In the genomic region with DNA sequence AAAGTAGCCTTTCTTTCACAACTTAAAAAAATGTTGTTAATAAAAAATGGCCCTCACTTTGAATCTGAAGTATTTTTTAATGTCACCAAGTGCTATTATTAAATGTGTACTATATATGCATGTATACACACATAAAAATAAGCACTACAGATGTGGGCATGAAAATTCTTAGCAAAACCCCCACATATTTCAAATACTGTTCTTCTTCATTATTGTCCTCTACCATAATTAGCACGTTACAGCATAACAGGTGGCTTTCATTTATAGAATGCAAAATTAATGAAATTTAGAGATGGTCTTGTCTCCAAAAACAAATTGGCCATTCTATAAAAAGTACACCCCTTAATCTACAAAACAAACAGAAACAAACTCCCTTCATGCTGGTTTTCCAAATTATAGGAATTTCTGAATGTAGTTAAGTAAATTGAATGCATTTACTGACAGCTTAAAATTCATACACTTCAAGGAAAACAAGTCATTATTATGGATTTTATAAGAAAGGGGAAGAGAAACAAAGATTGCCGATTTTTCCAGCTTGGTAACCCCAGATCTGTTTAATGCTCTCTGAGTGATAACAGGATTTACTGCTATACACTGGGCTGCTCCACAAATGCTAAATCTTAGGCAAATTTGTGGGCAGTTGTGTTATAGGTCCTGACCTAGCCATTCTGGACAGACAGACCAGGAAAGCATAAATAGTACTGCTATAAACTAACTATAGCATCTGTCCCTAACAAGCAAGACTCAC, we compare ENCODE assay signal across 16 cellular contexts.
DNase-seq lines count a peak whose midpoint lies in the region; ATAC-seq and TF ChIP-seq lines count a peak whose summit lies in the region.
"Had no signal": no experiment of that assay in that cellular context is flagged by ENCODE, and none has a peak within 500 bp of the region (broad histone marks: within the 10 kb centered on the region; RNA-seq: fewer than 3 reads in every experiment).

No MANE protein-coding gene starts in this region.

- DNase-seq in SK-N-SH: no peak
- no peak for DNase-seq in SJCRH30
- DNase-seq in fibroblast of mammary gland (ENCODE audit: low read depth): no peak
- no peak for DNase-seq in vagina (ENCODE audit: extremely low spot score in 2 of 2)
- DNase-seq in activated CD8-positive, alpha-beta T cell treated with anti-CD3 and anti-CD28 coated beads, Interleukin-2, amount 10 ng/mL, durations not matched to agents 7 days and 5 days: no peak
- no peak for DNase-seq in NCI-H2196 (lab: John Stamatoyannopoulos, UW; ENCODE audit: unreplicated experiment)
- DNase-seq in coronary artery (ENCODE audit: low spot score): no peak
- DNase-seq: ACHN; activated CD4-positive, alpha-beta memory T cell treated with anti-CD3 and anti-CD28 coated beads, Interleukin-2, amount 10 ng/mL, durations not matched to agents 7 days and 5 days; activated effector memory CD4-positive, alpha-beta T cell treated with Interleukin-2 at 50 U/mL for 16 hours; caudate nucleus; NCI-H345; nucleus accumbens; RPMI8226; T-helper 9 cell had no signal

- H3F3A ChIP-seq in SK-N-SH (replicated peaks; ENCODE audit: insufficient read depth): peaks cover 45% of the 10 kb centered on the region

- no peaks in the 10 kb centered on the region for H3K27me3 ChIP-seq in SK-N-SH (ENCODE audit: insufficient read depth)
- H3K27me3 ChIP-seq in SJCRH30: no peaks in the 10 kb centered on the region
- no peaks in the 10 kb centered on the region for H3K27me3 ChIP-seq in vagina

- WGBS in SK-N-SH (ENCODE audit: low lambda C conversion rate): 89% methylated on average over 2 of the region's 2 CpGs

- no peaks in the 10 kb centered on the region for H3K36me3 Mint-ChIP-seq in activated CD8-positive, alpha-beta T cell treated with anti-CD3 and anti-CD28 coated beads, Interleukin-2, amount 10 ng/mL, durations not matched to agents 7 days and 5 days (ENCODE audit: low read depth)

- H3K9ac ChIP-seq in SK-N-SH: no peak overlapping the region

- H3K36me3 ChIP-seq in SK-N-SH (replicated peaks in 1 of 2; ENCODE audit: control insufficient read depth in 1 of 2, insufficient read depth in 2 of 2, low read length in 1 of 2) (no peaks in the 10 kb centered on the region), SJCRH30 (no peaks in the 10 kb centered on the region), vagina (no peaks in the 10 kb centered on the region)

- no peak for ATAC-seq in SK-N-SH treated with all-trans-retinoic acid at 6 μM for 48 hours
- ATAC-seq in activated CD8-positive, alpha-beta T cell treated with anti-CD3 and anti-CD28 coated beads, Interleukin-2, amount 10 ng/mL, durations not matched to agents 7 days and 5 days: no peak

- peak overlapping the region; percentile 75; the same call in 1 of the 2 replicates for H3K4me2 ChIP-seq in SK-N-SH

- H3K4me1 ChIP-seq in SK-N-SH (ENCODE audit: control insufficient read depth in 1 of 2, insufficient read depth in 2 of 2, low read depth in 1 of 2, low read length in 1 of 2) (peaks cover 47 to 55% of the 10 kb centered on the region in 2 experiments), SJCRH30 (peaks cover 68% of the 10 kb centered on the region), vagina (peaks cover 56% of the 10 kb centered on the region)

- H3K27me3 Mint-ChIP-seq in activated CD8-positive, alpha-beta T cell treated with anti-CD3 and anti-CD28 coated beads, Interleukin-2, amount 10 ng/mL, durations not matched to agents 7 days and 5 days (ENCODE audit: low read depth): peaks cover 2% of the 10 kb centered on the region

- H3K4me3 ChIP-seq in SK-N-SH (ENCODE audit: low read depth in 2 of 2, low read length in 1 of 2) (peak overlapping the region in 1 of 2 experiments; percentile 51; a peak in 1 of 4 replicates), SJCRH30 (peak overlapping the region; percentile 43), fibroblast of mammary gland (ENCODE audit: control insufficient read depth, low read depth, low read length) (peak overlapping the region; percentile 50), vagina (no peak overlapping the region), coronary artery (no peak overlapping the region)

- CTCF ChIA-PET in SK-N-SH (lab: Yijun Ruan, JAX): interaction anchor here (1.0 to 1.1 kb wide), 2 partner anchors 12 to 100 kb away, joined by 3 read pairs; no protein-coding TSS in a partner anchor
- CTCF ChIA-PET in activated CD8-positive, alpha-beta T cell treated with anti-CD3 and anti-CD28 coated beads, Interleukin-2, amount 10 ng/mL, durations not matched to agents 7 days and 5 days (lab: Charles Lee): interaction anchor here (0.8 to 1.2 kb wide), 2 partner anchors 12 to 52 kb away, joined by 3 read pairs; no protein-coding TSS in a partner anchor

- TF ChIP-seq CTCF in SK-N-SH (IDR thresholded peaks at IDR 0.05) (no peak), fibroblast of mammary gland (conservative IDR thresholded peaks at IDR 0.05; ENCODE audit: control insufficient read depth, insufficient read depth, low read depth, low read length) (no peak), vagina (IDR thresholded peaks at IDR 0.05) (no peak), coronary artery (IDR thresholded peaks at IDR 0.05) (no peak)

- POLR2A ChIA-PET in SK-N-SH (lab: Yijun Ruan, JAX): no interaction called here
- POLR2A ChIA-PET in activated CD8-positive, alpha-beta T cell treated with anti-CD3 and anti-CD28 coated beads, Interleukin-2, amount 10 ng/mL, durations not matched to agents 7 days and 5 days (lab: Charles Lee): no interaction called here

- no peak for TF ChIP-seq POLR2A in vagina (IDR thresholded peaks at IDR 0.05)

- H3K9me3 Mint-ChIP-seq in activated CD8-positive, alpha-beta T cell treated with anti-CD3 and anti-CD28 coated beads, Interleukin-2, amount 10 ng/mL, durations not matched to agents 7 days and 5 days (ENCODE audit: insufficient read depth): no peaks in the 10 kb centered on the region
- H3K9me3 Mint-ChIP-seq: activated CD4-positive, alpha-beta memory T cell treated with anti-CD3 and anti-CD28 coated beads, Interleukin-2, amount 10 ng/mL, durations not matched to agents 7 days and 5 days had no signal

- H3K27ac Mint-ChIP-seq in activated CD8-positive, alpha-beta T cell treated with anti-CD3 and anti-CD28 coated beads, Interleukin-2, amount 10 ng/mL, durations not matched to agents 7 days and 5 days: no peak overlapping the region
- H3K27ac Mint-ChIP-seq: activated CD4-positive, alpha-beta memory T cell treated with anti-CD3 and anti-CD28 coated beads, Interleukin-2, amount 10 ng/mL, durations not matched to agents 7 days and 5 days had no signal

- no peak for TF ChIP-seq RAD21 in SK-N-SH (IDR thresholded peaks at IDR 0.05; ENCODE audit: low read length)

- intact Hi-C loops in vagina (cut with DNase I): no loop called here

- no peak overlapping the region for H2AFZ ChIP-seq in SK-N-SH (ENCODE audit: low read depth)

- H3K4me3 Mint-ChIP-seq in activated CD8-positive, alpha-beta T cell treated with anti-CD3 and anti-CD28 coated beads, Interleukin-2, amount 10 ng/mL, durations not matched to agents 7 days and 5 days: no peak overlapping the region
- H3K4me3 Mint-ChIP-seq: activated CD4-positive, alpha-beta memory T cell treated with anti-CD3 and anti-CD28 coated beads, Interleukin-2, amount 10 ng/mL, durations not matched to agents 7 days and 5 days had no signal

- no peak for TF ChIP-seq EP300 in SK-N-SH (IDR thresholded peaks at IDR 0.05; ENCODE audit: borderline replicate concordance in 1 of 2, low read depth in 1 of 2, low read length in 1 of 2)

- peaks cover 56% of the 10 kb centered on the region for H4K20me1 ChIP-seq in SK-N-SH (ENCODE audit: insufficient read depth)

- H3K9me3 ChIP-seq in SK-N-SH (no peaks in the 10 kb centered on the region), SJCRH30 (replicated peaks) (no peaks in the 10 kb centered on the region), vagina (no peaks in the 10 kb centered on the region)

- peak overlapping the region; percentile 74 to 95 for H3K27ac ChIP-seq in SK-N-SH (ENCODE audit: low read depth in 2 of 2, low read length in 1 of 2)
- H3K27ac ChIP-seq in SJCRH30: peak overlapping the region; percentile 68; the same call in 1 of the 2 replicates
- peak overlapping the region; percentile 65 for H3K27ac ChIP-seq in vagina
- H3K27ac ChIP-seq in coronary artery: no peak overlapping the region

- peaks cover 86% of the 10 kb centered on the region for H3K79me2 ChIP-seq in SK-N-SH (ENCODE audit: insufficient read depth)

- H3K4me1 Mint-ChIP-seq in activated CD8-positive, alpha-beta T cell treated with anti-CD3 and anti-CD28 coated beads, Interleukin-2, amount 10 ng/mL, durations not matched to agents 7 days and 5 days (ENCODE audit: low read depth): peaks cover 22% of the 10 kb centered on the region

- no peaks in the 10 kb centered on the region for H3K9me2 ChIP-seq in SK-N-SH

TF ChIP-seq in SK-N-SH, 30 proteins besides CTCF, POLR2A, EP300 and RAD21 (continues in another document):
- TF ChIP-seq RFX5 (IDR thresholded peaks at IDR 0.05; ENCODE audit: low read length): no peak
- TF ChIP-seq, protein P1, sequence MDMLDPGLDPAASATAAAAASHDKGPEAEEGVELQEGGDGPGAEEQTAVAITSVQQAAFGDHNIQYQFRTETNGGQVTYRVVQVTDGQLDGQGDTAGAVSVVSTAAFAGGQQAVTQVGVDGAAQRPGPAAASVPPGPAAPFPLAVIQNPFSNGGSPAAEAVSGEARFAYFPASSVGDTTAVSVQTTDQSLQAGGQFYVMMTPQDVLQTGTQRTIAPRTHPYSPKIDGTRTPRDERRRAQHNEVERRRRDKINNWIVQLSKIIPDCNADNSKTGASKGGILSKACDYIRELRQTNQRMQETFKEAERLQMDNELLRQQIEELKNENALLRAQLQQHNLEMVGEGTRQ (IDR thresholded peaks at IDR 0.05; ENCODE audit: borderline replicate concordance, low read depth, low read length): no peak
- TF ChIP-seq EZH2phosphoT487 (IDR thresholded peaks at IDR 0.05; ENCODE audit: borderline replicate concordance, low read depth): no peak
- no peak for TF ChIP-seq RCOR1 (IDR thresholded peaks at IDR 0.05; ENCODE audit: low read length)

TF ChIP-seq in SK-N-SH treated with all-trans-retinoic acid at 6 μM for 48 hours, 23 proteins besides CTCF, POLR2A, EP300 and RAD21 (continues in another document):
- TF ChIP-seq ZNF70 (CRISPR knock-in tag; IDR thresholded peaks at IDR 0.05) (no peak), SNAI2 (CRISPR knock-in tag; IDR thresholded peaks at IDR 0.05) (no peak), GLIS3 (CRISPR knock-in tag; IDR thresholded peaks at IDR 0.05) (no peak), ISL1 (CRISPR knock-in tag; IDR thresholded peaks at IDR 0.05) (no peak)
- TF ChIP-seq, protein P2, sequence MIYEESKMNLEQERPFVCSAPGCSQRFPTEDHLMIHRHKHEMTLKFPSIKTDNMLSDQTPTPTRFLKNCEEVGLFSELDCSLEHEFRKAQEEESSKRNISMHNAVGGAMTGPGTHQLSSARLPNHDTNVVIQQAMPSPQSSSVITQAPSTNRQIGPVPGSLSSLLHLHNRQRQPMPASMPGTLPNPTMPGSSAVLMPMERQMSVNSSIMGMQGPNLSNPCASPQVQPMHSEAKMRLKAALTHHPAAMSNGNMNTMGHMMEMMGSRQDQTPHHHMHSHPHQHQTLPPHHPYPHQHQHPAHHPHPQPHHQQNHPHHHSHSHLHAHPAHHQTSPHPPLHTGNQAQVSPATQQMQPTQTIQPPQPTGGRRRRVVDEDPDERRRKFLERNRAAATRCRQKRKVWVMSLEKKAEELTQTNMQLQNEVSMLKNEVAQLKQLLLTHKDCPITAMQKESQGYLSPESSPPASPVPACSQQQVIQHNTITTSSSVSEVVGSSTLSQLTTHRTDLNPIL (CRISPR knock-in tag; IDR thresholded peaks at IDR 0.05; ENCODE audit: low read depth): no peak

Comparison
In these comparisons a context has a peak if more than half of its experiments do, and no peak if none do; other contexts are left out.
1. H3K27ac ChIP-seq: peak in SK-N-SH (2 of 2), SJCRH30 (single experiment) and vagina (single experiment); none in coronary artery (0 of 2).
2. H3K4me3 ChIP-seq: peak in SJCRH30 (single experiment) and fibroblast of mammary gland (single experiment); none in vagina (0 of 2) and coronary artery (single experiment).